In the genomic region with DNA sequence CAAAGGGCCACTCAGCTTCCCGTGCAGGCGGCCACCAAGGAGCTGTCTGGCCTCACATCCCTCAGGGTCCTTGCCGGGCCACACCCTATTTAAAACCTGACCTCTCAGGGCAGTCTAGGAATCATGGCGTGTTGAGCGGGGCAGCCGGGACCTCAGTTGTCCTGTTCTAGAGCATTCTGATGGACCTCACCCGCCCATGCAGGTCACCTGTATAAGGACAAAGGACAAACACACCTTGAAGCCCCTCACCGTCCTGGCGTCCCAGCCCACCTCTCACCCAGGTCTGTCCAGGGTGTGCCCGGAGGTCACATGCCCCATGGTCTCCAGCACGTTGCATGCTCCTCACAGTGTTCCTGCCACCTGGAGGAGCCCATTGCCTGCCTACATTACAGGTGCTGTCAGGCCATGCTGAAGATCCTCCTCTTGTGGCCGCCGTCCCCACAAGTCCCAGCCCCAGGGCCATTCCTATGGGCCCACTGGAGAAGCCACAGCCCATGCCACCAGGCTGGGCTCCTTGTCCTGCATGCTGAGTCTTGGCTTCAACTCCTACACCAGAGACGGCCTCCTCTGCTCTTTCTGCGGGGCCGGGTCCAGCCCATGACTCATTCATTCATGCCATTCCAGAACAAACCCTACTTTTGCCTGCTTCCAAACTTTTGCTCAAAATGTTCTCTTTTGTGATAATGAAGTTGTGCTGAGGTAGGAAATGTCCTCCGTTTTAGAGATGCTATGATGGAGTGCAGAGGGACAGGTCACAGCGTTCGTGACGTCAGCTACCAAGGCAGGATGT, we compare ENCODE assay signal across 17 cellular contexts.
DNase-seq lines count a peak whose midpoint lies in the region; ATAC-seq and TF ChIP-seq lines count a peak whose summit lies in the region.
"Had no signal": no experiment of that assay in that cellular context is flagged by ENCODE, and none has a peak within 500 bp of the region (broad histone marks: within the 10 kb centered on the region; RNA-seq: fewer than 3 reads in every experiment).

No MANE protein-coding gene starts in this region.

- TF ChIP-seq CTCF in AG10803 (conservative IDR thresholded peaks at IDR 0.05; ENCODE audit: low read length): no peak
- TF ChIP-seq CTCF in nephron (IDR thresholded peaks at IDR 0.05; ENCODE audit: unreplicated experiment in 3 of 3): no peak

- H3K27ac Mint-ChIP-seq in nephron: peak overlapping the region in 2 of 3 experiments; percentile 33 to 59
- H3K27ac Mint-ChIP-seq: activated naive CD8-positive, alpha-beta T cell treated with anti-CD3 and anti-CD28 coated beads, Interleukin-2, amount 10 ng/mL, durations not matched to agents 7 days and 5 days; type B pancreatic cell had no signal

- H3K4me1 Mint-ChIP-seq in nephron: peaks cover 33% of the 10 kb centered on the region
- H3K4me1 Mint-ChIP-seq: activated naive CD8-positive, alpha-beta T cell treated with anti-CD3 and anti-CD28 coated beads, Interleukin-2, amount 10 ng/mL, durations not matched to agents 7 days and 5 days had no signal

- no peaks in the 10 kb centered on the region for H3K27me3 Mint-ChIP-seq in nephron (ENCODE audit: low read depth)
- H3K27me3 Mint-ChIP-seq: activated naive CD8-positive, alpha-beta T cell treated with anti-CD3 and anti-CD28 coated beads, Interleukin-2, amount 10 ng/mL, durations not matched to agents 7 days and 5 days; type B pancreatic cell had no signal

- DNase-seq in AG10803 (ENCODE audit: low read depth) (peak; percentile 67), NCI-H226 (peak; percentile 18), fibroblast of gingiva (ENCODE audit: low read depth) (peak; percentile 57), NCI-H2227 (lab: John Stamatoyannopoulos, UW; ENCODE audit: unreplicated experiment) (no peak)
- no peak for DNase-seq in stimulated activated CD4-positive, alpha-beta T cell treated with anti-CD3 and anti-CD28 coated beads, Interleukin-4, amount 100 ng/mL, for 4 hours
- DNase-seq: ACHN; activated CD8-positive, alpha-beta memory T cell treated with anti-CD3 and anti-CD28 coated beads, Interleukin-2, amount 50 U/mL, for 4 hours; activated naive CD8-positive, alpha-beta T cell treated with anti-CD3 and anti-CD28 coated beads, Interleukin-2, amount 10 ng/mL, durations not matched to agents 7 days and 5 days; NCI-H1092; NCI-H446 treated with DMSO at 0.1 percent for 48 hours; stimulated activated CD4-positive, alpha-beta T cell treated with anti-CD3 and anti-CD28 coated beads, Interleukin-15, amount 100 ng/mL, for 24 hours had no signal

- ATAC-seq in GM18861 (IDR thresholded peaks at IDR 0.05; ENCODE audit: unreplicated experiment) (no peak), GM18909 (IDR thresholded peaks at IDR 0.05; ENCODE audit: poor library complexity, unreplicated experiment) (no peak)
- ATAC-seq: activated CD4-positive, CD25-positive, alpha-beta regulatory T cell treated with anti-CD3 and anti-CD28 coated beads, Interleukin-2, amount 50 U/mL, for 24 hours had no signal

- H3K36me3 Mint-ChIP-seq in nephron (ENCODE audit: low read depth): no peaks in the 10 kb centered on the region
- H3K36me3 Mint-ChIP-seq: activated naive CD8-positive, alpha-beta T cell treated with anti-CD3 and anti-CD28 coated beads, Interleukin-2, amount 10 ng/mL, durations not matched to agents 7 days and 5 days had no signal

- no peaks in the 10 kb centered on the region for H3K9me3 Mint-ChIP-seq in nephron
- H3K9me3 Mint-ChIP-seq: activated naive CD8-positive, alpha-beta T cell treated with anti-CD3 and anti-CD28 coated beads, Interleukin-2, amount 10 ng/mL, durations not matched to agents 7 days and 5 days; type B pancreatic cell had no signal

- H3K4me3 Mint-ChIP-seq in nephron: no peak overlapping the region
- H3K4me3 Mint-ChIP-seq: activated naive CD8-positive, alpha-beta T cell treated with anti-CD3 and anti-CD28 coated beads, Interleukin-2, amount 10 ng/mL, durations not matched to agents 7 days and 5 days; type B pancreatic cell had no signal

- no peak overlapping the region for H3K4me3 ChIP-seq in AG10803 (ENCODE audit: low read length)
- H3K4me3 ChIP-seq: hepatocyte had no signal

Comparison
In these comparisons a context has a peak if more than half of its experiments do, and no peak if none do; other contexts are left out.
1. DNase-seq: peak in AG10803 (single experiment), NCI-H226 (single experiment) and fibroblast of gingiva (single experiment); none in stimulated activated CD4-positive, alpha-beta T cell treated with anti-CD3 and anti-CD28 coated beads, Interleukin-4, amount 100 ng/mL, for 4 hours (0 of 2) and NCI-H2227 (single experiment).